ENCODE assay signal across 23 cellular contexts in genomic region chr3:41498847-41499246, GRCh38.
DNase-seq lines count a peak whose midpoint lies in the region; ATAC-seq and TF ChIP-seq lines count a peak whose summit lies in the region.
"Had no signal": no experiment of that assay in that cellular context is flagged by ENCODE, and none has a peak within 500 bp of the region (broad histone marks: within the 10 kb centered on the region; RNA-seq: fewer than 3 reads in every experiment).

No MANE protein-coding gene starts in this region.

- H3K27ac ChIP-seq in IMR-90 (ENCODE audit: insufficient read depth, low read length): no peak overlapping the region
- H3K27ac ChIP-seq: BLaER1 had no signal

- H4K20me1 ChIP-seq in IMR-90 (ENCODE audit: insufficient read depth, low read length): no peaks in the 10 kb centered on the region
- H4K20me1 ChIP-seq: BLaER1 had no signal

- no peaks in the 10 kb centered on the region for H3K9me3 ChIP-seq in IMR-90 (ENCODE audit: control insufficient read depth, insufficient read depth, low read length)
- H3K9me3 ChIP-seq: BE2C, BLaER1 had no signal

- no peak overlapping the region for H3K4ac ChIP-seq in IMR-90 (ENCODE audit: low read depth, low read length)

- H3K4me2 ChIP-seq in IMR-90 (ENCODE audit: low read depth, low read length): no peak overlapping the region
- H3K4me2 ChIP-seq: BLaER1 had no signal

- H2AFZ ChIP-seq in IMR-90 (replicated peaks; ENCODE audit: low read length, poor library complexity): no peak overlapping the region

- H2BK20ac ChIP-seq in IMR-90 (ENCODE audit: low read depth, low read length): no peak overlapping the region

- H3K23ac ChIP-seq in IMR-90 (ENCODE audit: low read depth, low read length): no peak overlapping the region

- H2BK5ac ChIP-seq in IMR-90 (ENCODE audit: low read depth, low read length, poor library complexity, severe bottlenecking): no peak overlapping the region

- TF ChIP-seq RAD21 in IMR-90 (IDR thresholded peaks at IDR 0.05; ENCODE audit: low read length): no peak

- no peak overlapping the region for H3K4me3 Mint-ChIP-seq in stimulated activated naive CD8-positive, alpha-beta T cell treated with anti-CD3 and anti-CD28 coated beads, Interleukin-15, amount 100 ng/mL, for 72 hours
- H3K4me3 Mint-ChIP-seq: CD14-positive monocyte; CD4-positive, alpha-beta memory T cell; CD4-positive, CD25-positive, alpha-beta regulatory T cell; CD8-positive, alpha-beta memory T cell had no signal

- no peaks in the 10 kb centered on the region for H3K36me3 ChIP-seq in IMR-90 (ENCODE audit: control insufficient read depth, insufficient read depth, low read length)
- H3K36me3 ChIP-seq: BE2C, BLaER1 had no signal

- no peak overlapping the region for H3K4me3 ChIP-seq in IMR-90 (ENCODE audit: insufficient read depth, low read depth, low read length)
- H3K4me3 ChIP-seq: BLaER1, GM12878 had no signal

- H4K8ac ChIP-seq in IMR-90 (ENCODE audit: low read depth in 2 of 2, low read length in 2 of 2): no peak overlapping the region

- H4K5ac ChIP-seq in IMR-90 (ENCODE audit: low read depth, low read length): no peak overlapping the region

- no peaks in the 10 kb centered on the region for H3K4me1 ChIP-seq in IMR-90 (ENCODE audit: control insufficient read depth, insufficient read depth, low read length)
- H3K4me1 ChIP-seq: BE2C, BLaER1 had no signal

- ATAC-seq in stimulated activated naive CD8-positive, alpha-beta T cell treated with anti-CD3 and anti-CD28 coated beads, Interleukin-15, amount 100 ng/mL, for 72 hours: no peak
- ATAC-seq in stimulated activated naive CD8-positive, alpha-beta T cell treated with anti-CD3 and anti-CD28 coated beads, Interleukin-15, Interleukin-2, amounts not matched to agents 100 U/mL and 50 U/mL, for 24 hours: no peak
- ATAC-seq in IMR-90 (ENCODE audit: low read depth) (no peak), GM21528 (IDR thresholded peaks at IDR 0.05; ENCODE audit: low FRiP score, unreplicated experiment) (no peak)
- ATAC-seq: GM12878 had no signal

- CTCF ChIA-PET in IMR-90 (lab: Yijun Ruan, JAX): no interaction called here

- H3K18ac ChIP-seq in IMR-90 (ENCODE audit: low read depth, low read length): no peak overlapping the region

- peaks cover 0 to 5% of the 10 kb centered on the region in 2 donors for H3K9me3 Mint-ChIP-seq in stimulated activated naive CD8-positive, alpha-beta T cell treated with anti-CD3 and anti-CD28 coated beads, Interleukin-15, amount 100 ng/mL, for 72 hours

- in situ Hi-C loops in IMR-90 (cut with MboI; ENCODE audit: low sequenced_read_pairs): no loop called here

- no peak overlapping the region for H2AK5ac ChIP-seq in IMR-90 (ENCODE audit: low read depth, low read length)

- H3K4me1 Mint-ChIP-seq in stimulated activated naive CD8-positive, alpha-beta T cell treated with anti-CD3 and anti-CD28 coated beads, Interleukin-15, amount 100 ng/mL, for 72 hours: peaks cover 1% of the 10 kb centered on the region
- H3K4me1 Mint-ChIP-seq: CD14-positive monocyte; CD4-positive, alpha-beta memory T cell; CD8-positive, alpha-beta memory T cell had no signal

- dilution Hi-C loops in IMR-90 (cut with HindIII; ENCODE audit: low sequenced_read_pairs, unreplicated experiment): no loop called here

- no CpG with 5 or more reads among the region's 2 CpGs for WGBS in IMR-90 (ENCODE audit: extremely low coverage in 2 of 2, insufficient read length in 1 of 2), 2 experiments

- intact Hi-C loops in IMR-90 (cut with micrococcal nuclease): no loop called here

- no peak overlapping the region for H4K91ac ChIP-seq in IMR-90 (ENCODE audit: insufficient read depth, low read depth, low read length)

- H2BK15ac ChIP-seq in IMR-90 (ENCODE audit: low read depth, low read length): no peak overlapping the region

- H2AK9ac ChIP-seq in IMR-90 (replicated peaks; ENCODE audit: low read depth, low read length, poor library complexity): no peak overlapping the region

- POLR2A ChIA-PET in IMR-90 (lab: Charles Lee; ENCODE audit: unreplicated experiment): interaction anchor here (0.6 kb wide), 1 partner anchor 300 kb away, joined by 3 read pairs; the partner anchor contains the start of gene CTNNB1

- no peak for TF ChIP-seq CTCF in IMR-90 (conservative IDR thresholded peaks at IDR 0.05; ENCODE audit: low read depth, low read length)

- no peak for DNase-seq in stimulated activated naive CD8-positive, alpha-beta T cell treated with anti-CD3 and anti-CD28 coated beads, Interleukin-15, amount 100 ng/mL, for 72 hours
- DNase-seq in stimulated activated naive CD8-positive, alpha-beta T cell treated with anti-CD3 and anti-CD28 coated beads, Interleukin-15, Interleukin-2, amounts not matched to agents 100 U/mL and 50 U/mL, for 24 hours: no peak
- DNase-seq in IMR-90 (no peak), NCI-H1436 (lab: John Stamatoyannopoulos, UW) (no peak)
- DNase-seq: 8988T; ACHN; BE2C; C1 segment of cervical spinal cord; CD4-positive, alpha-beta memory T cell; CD4-positive, CD25-positive, alpha-beta regulatory T cell; CD8-positive, alpha-beta memory T cell; COR-L47; DMS 273 treated with DMSO at 0.1 percent for 48 hours; DMS153; DMS53; DMS79; DND-41; EL; GDM1 had no signal

- no peak overlapping the region for H2BK120ac ChIP-seq in IMR-90 (ENCODE audit: low read depth, low read length)

- H3K79me1 ChIP-seq in IMR-90 (ENCODE audit: low read depth in 1 of 2, low read length in 2 of 2): no peaks in the 10 kb centered on the region

- H3K56ac ChIP-seq in IMR-90 (ENCODE audit: extremely low read depth, insufficient read depth, low read length): no peak overlapping the region

- no peak overlapping the region for H3K9ac ChIP-seq in IMR-90 (ENCODE audit: low read depth, low read length)
- H3K9ac ChIP-seq: BLaER1 had no signal

- no TSS peak for BruUV-seq in IMR-90 (replicated peaks; lab: Mats Ljungman, UMichigan)

- no peaks in the 10 kb centered on the region for H3K27me3 Mint-ChIP-seq in stimulated activated naive CD8-positive, alpha-beta T cell treated with anti-CD3 and anti-CD28 coated beads, Interleukin-15, amount 100 ng/mL, for 72 hours
- H3K27me3 Mint-ChIP-seq: CD4-positive, alpha-beta memory T cell; CD4-positive, CD25-positive, alpha-beta regulatory T cell; CD8-positive, alpha-beta memory T cell had no signal

- H3K14ac ChIP-seq in IMR-90 (replicated peaks; ENCODE audit: low read depth, low read length): no peak overlapping the region

- no peaks in the 10 kb centered on the region for H3K27me3 ChIP-seq in IMR-90 (ENCODE audit: control insufficient read depth, insufficient read depth, low read length)
- H3K27me3 ChIP-seq: BE2C, BLaER1 had no signal

- peak overlapping the region; percentile 48 to 52 for H3K27ac Mint-ChIP-seq in stimulated activated naive CD8-positive, alpha-beta T cell treated with anti-CD3 and anti-CD28 coated beads, Interleukin-15, amount 100 ng/mL, for 72 hours
- H3K27ac Mint-ChIP-seq: CD14-positive monocyte; CD4-positive, alpha-beta memory T cell; CD4-positive, CD25-positive, alpha-beta regulatory T cell; CD8-positive, alpha-beta memory T cell had no signal

- H3K9me1 ChIP-seq in IMR-90 (ENCODE audit: insufficient read depth, low read length): no peaks in the 10 kb centered on the region

- TF ChIP-seq POLR2A in IMR-90 (IDR thresholded peaks at IDR 0.05; ENCODE audit: low read depth, low read length): no peak

TF ChIP-seq in IMR-90, 13 proteins besides CTCF, POLR2A, EP300 and RAD21:
- TF ChIP-seq MAFK (IDR thresholded peaks at IDR 0.05; ENCODE audit: low read depth, low read length): peak; percentile 44; the same call in 1 of the 2 replicates
- TF ChIP-seq FOS (IDR thresholded peaks at IDR 0.05; ENCODE audit: low read depth, low read length): no peak
